Comparison of ENCODE assay signal across 11 cellular contexts in the genomic region with DNA sequence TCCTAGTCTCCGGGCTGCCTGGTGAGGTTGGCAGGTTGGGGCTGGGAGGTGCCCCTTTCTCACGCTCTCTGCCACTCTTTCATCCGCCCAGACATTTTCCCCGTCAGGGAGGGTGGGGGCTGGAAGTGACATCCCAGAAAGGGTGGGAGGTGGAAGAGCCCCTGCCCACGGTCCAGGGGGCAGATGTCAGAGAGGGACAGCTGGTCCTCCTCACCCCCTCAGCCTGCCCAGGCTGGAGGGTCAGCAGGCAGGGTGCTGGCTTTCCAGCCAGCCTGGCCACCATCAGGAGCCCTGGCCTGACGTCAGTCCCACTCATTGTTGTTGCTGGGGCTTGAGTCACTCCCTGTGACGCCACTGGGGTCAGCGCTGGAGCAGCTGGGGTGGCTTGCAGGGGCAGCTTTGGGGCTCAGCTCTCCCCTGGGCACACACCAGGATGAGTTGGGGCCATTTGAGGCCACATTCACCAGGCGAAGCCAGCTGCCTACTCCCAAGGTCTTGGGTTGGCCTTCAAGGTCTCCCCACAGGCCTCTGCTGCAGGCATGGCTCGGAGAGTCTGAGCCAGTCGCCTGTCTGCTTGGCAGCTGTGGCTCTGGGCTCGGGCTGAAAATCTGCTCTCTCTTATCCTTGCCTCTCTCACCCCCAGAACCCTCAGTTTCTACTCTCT. TPM values are rescaled to one million over a fixed set of nuclear protein-coding genes. Genes with fewer than 3 reads are reported as not detected.
DNase-seq lines count a peak whose midpoint lies in the region; ATAC-seq and TF ChIP-seq lines count a peak whose summit lies in the region.
"Had no signal": no experiment of that assay in that cellular context is flagged by ENCODE, and none has a peak within 500 bp of the region (broad histone marks: within the 10 kb centered on the region; RNA-seq: fewer than 3 reads in every experiment).

No MANE protein-coding gene starts in this region.

- WGBS in suprapubic skin: 59% methylated on average over 9 of the region's 12 CpGs

- DNase-seq in PC-3 (peak; percentile 18), colonic mucosa (no peak), suprapubic skin (ENCODE audit: low spot score in 2 of 2) (peak in 1 of 2 donors; percentile 76), neural progenitor cell (ENCODE audit: low spot score) (no peak), ACHN (no peak)
- DNase-seq: DND-41, kidney glomerular epithelial cell, T-cell had no signal

- H3K4me3 Mint-ChIP-seq in neural progenitor cell: no peak overlapping the region
- H3K4me3 Mint-ChIP-seq: T-cell had no signal

- H3K9me3 Mint-ChIP-seq in neural progenitor cell: no peaks in the 10 kb centered on the region
- H3K9me3 Mint-ChIP-seq: T-cell had no signal

- no peaks in the 10 kb centered on the region; the same call in 1 of the 2 replicates for H3K36me3 ChIP-seq in PC-3 (ENCODE audit: low read depth, low read length)
- H3K36me3 ChIP-seq in colonic mucosa: no peaks in the 10 kb centered on the region
- H3K36me3 ChIP-seq in suprapubic skin: no peaks in the 10 kb centered on the region
- no peaks in the 10 kb centered on the region for H3K36me3 ChIP-seq in neural progenitor cell

- H3K4me1 Mint-ChIP-seq in neural progenitor cell: peaks cover 10% of the 10 kb centered on the region

- H3K36me3 Mint-ChIP-seq in neural progenitor cell: no peaks in the 10 kb centered on the region
- H3K36me3 Mint-ChIP-seq: T-cell had no signal

- no peaks in the 10 kb centered on the region for H3K9me3 ChIP-seq in PC-3 (ENCODE audit: low read length)
- no peaks in the 10 kb centered on the region for H3K9me3 ChIP-seq in colonic mucosa
- no peaks in the 10 kb centered on the region for H3K9me3 ChIP-seq in suprapubic skin
- H3K9me3 ChIP-seq in neural progenitor cell (ENCODE audit: low read depth): no peaks in the 10 kb centered on the region

- peaks cover 4% of the 10 kb centered on the region for H3K27me3 Mint-ChIP-seq in neural progenitor cell (ENCODE audit: insufficient read depth, low read depth)

- intact Hi-C loops in PC-3 (cut with micrococcal nuclease) (no loop called here), colonic mucosa (cut with DNase I) (no loop called here)

- CTCF ChIA-PET in PC-3 (lab: Charles Lee): interaction anchor here (0.6 kb wide), 1 partner anchor 87 kb away, joined by 6 read pairs; no protein-coding TSS in a partner anchor

- TF ChIP-seq CTCF in PC-3 (conservative IDR thresholded peaks at IDR 0.05; ENCODE audit: low read depth, low read length) (no peak), colonic mucosa (IDR thresholded peaks at IDR 0.05) (no peak), suprapubic skin (IDR thresholded peaks at IDR 0.05) (no peak), neural progenitor cell (IDR thresholded peaks at IDR 0.05) (no peak)

- no peaks in the 10 kb centered on the region for H3K27me3 ChIP-seq in PC-3 (ENCODE audit: low read length)
- no peaks in the 10 kb centered on the region for H3K27me3 ChIP-seq in colonic mucosa
- H3K27me3 ChIP-seq in layer of hippocampus (ENCODE audit: control insufficient read depth, insufficient read depth, low read length): no peaks in the 10 kb centered on the region
- no peaks in the 10 kb centered on the region for H3K27me3 ChIP-seq in suprapubic skin
- H3K27me3 ChIP-seq in neural progenitor cell: peaks cover 18% of the 10 kb centered on the region

- no peak for TF ChIP-seq EP300 in suprapubic skin (IDR thresholded peaks at IDR 0.05)

- no peak overlapping the region for H3K9ac ChIP-seq in PC-3 (ENCODE audit: low read length)
- H3K9ac ChIP-seq in colonic mucosa (ENCODE audit: low read depth in 2 of 2, low read length in 2 of 2): no peak overlapping the region
- no peak overlapping the region for H3K9ac ChIP-seq in neural progenitor cell

- H3K27ac Mint-ChIP-seq in neural progenitor cell: no peak overlapping the region
- H3K27ac Mint-ChIP-seq: T-cell had no signal

- H3F3A ChIP-seq in PC-3 (ENCODE audit: low read length, unreplicated experiment): no peaks in the 10 kb centered on the region
- peaks cover 3% of the 10 kb centered on the region for H3F3A ChIP-seq in neural progenitor cell (ENCODE audit: low read depth)

- H3K4me1 ChIP-seq in PC-3 (ENCODE audit: insufficient read depth, low read length): 0 out of 2 replicates have a peak, but pooled peaks cover 2% of the 10 kb centered on the region
- peaks cover 6% of the 10 kb centered on the region for H3K4me1 ChIP-seq in colonic mucosa
- H3K4me1 ChIP-seq in suprapubic skin: peaks cover 25% of the 10 kb centered on the region
- peaks cover 9% of the 10 kb centered on the region for H3K4me1 ChIP-seq in neural progenitor cell

- ATAC-seq in PC-3 (no peak), GM18861 (IDR thresholded peaks at IDR 0.05; ENCODE audit: unreplicated experiment) (no peak), GM21786 (IDR thresholded peaks at IDR 0.05; ENCODE audit: unreplicated experiment) (no peak)
- ATAC-seq: T-cell had no signal

- TF ChIP-seq POLR2A in suprapubic skin (IDR thresholded peaks at IDR 0.05): no peak

- no peaks in the 10 kb centered on the region for H3K79me2 ChIP-seq in PC-3 (ENCODE audit: low read length)
- no peaks in the 10 kb centered on the region for H3K79me2 ChIP-seq in neural progenitor cell (ENCODE audit: low read depth)

- no peaks in the 10 kb centered on the region for H3K9me2 ChIP-seq in PC-3 (replicated peaks; ENCODE audit: low read length)

- no peak overlapping the region for H2AFZ ChIP-seq in PC-3 (ENCODE audit: low read length)
- no peak overlapping the region for H2AFZ ChIP-seq in neural progenitor cell (replicated peaks)

- in situ Hi-C loops in ACHN (cut with HindIII; ENCODE audit: low pct_ligation_motif_present, low pct_unique_long_range_greater_than_20kb, low sequenced_read_pairs): no loop called here

- POLR2A ChIA-PET in PC-3 (lab: Charles Lee; ENCODE audit: unreplicated experiment): interaction anchor here (0.6 kb wide), 1 partner anchor 38 kb away, joined by 5 read pairs; no protein-coding TSS in a partner anchor

- no peak overlapping the region for H3K4me2 ChIP-seq in PC-3 (ENCODE audit: low read length)
- H3K4me2 ChIP-seq in neural progenitor cell: no peak overlapping the region

- H3K4me3 ChIP-seq in PC-3 (ENCODE audit: low read length): no peak overlapping the region
- H3K4me3 ChIP-seq in colonic mucosa: no peak overlapping the region
- no peak overlapping the region for H3K4me3 ChIP-seq in suprapubic skin
- no peak overlapping the region for H3K4me3 ChIP-seq in neural progenitor cell

- H4K20me1 ChIP-seq in PC-3 (ENCODE audit: low read length) (no peaks in the 10 kb centered on the region), neural progenitor cell (ENCODE audit: low read depth) (no peaks in the 10 kb centered on the region)

- H3K27ac ChIP-seq in PC-3 (ENCODE audit: low read length) (no peak overlapping the region), colonic mucosa (peak overlapping the region; percentile 27), layer of hippocampus (ENCODE audit: low read depth, low read length) (peak overlapping the region; percentile 92), suprapubic skin (peak overlapping the region; percentile 64), neural progenitor cell (no peak overlapping the region)

- BruUV-seq in PC-3 (replicated peaks; lab: Mats Ljungman, UMichigan): no TSS peak

RNA-seq across cellular contexts. Expression of gene ATG101, which starts 5.7 kb away (rescaled TPM):
- total RNA-seq in PC-3 (2014; rRNA removed): 110 and 167 TPM in 2 replicates
- total RNA-seq in colonic mucosa: 10 to 100 TPM; 37.7 to 44.0 TPM
- total RNA-seq in suprapubic skin: 10 to 100 TPM; 39.5 to 76.1 (median 56.5) TPM
- total RNA-seq in neural progenitor cell (ENCODE audit: low replicate concordance): 19.8 and 33.7 TPM in 2 replicates

RNA-seq across cellular contexts. Expression of gene NR4A1, which starts 12.9 kb away (rescaled TPM):
- total RNA-seq in PC-3 (2014; rRNA removed) (90.7 and 110 TPM in 2 replicates), colonic mucosa (10 to 100 TPM; 51.1 to 52.0 TPM), suprapubic skin (100 to 1,000 TPM; 141 to 775 (median 422) TPM), neural progenitor cell (ENCODE audit: low replicate concordance) (8.2 and 13.0 TPM in 2 replicates)

RNA-seq across cellular contexts. Expression of gene SMIM41, which starts 15.4 kb away (rescaled TPM):
- total RNA-seq in PC-3 (2014; rRNA removed) (not detected in 2 replicates), colonic mucosa (under 1 TPM; 0.30 to 0.58 TPM), suprapubic skin (under 1 TPM in 2 of 4 donors, not detected in 2; 0.51 to 0.57 TPM), neural progenitor cell (ENCODE audit: low replicate concordance) (not detected in 2 replicates)

RNA-seq across cellular contexts. Expression of gene TAMALIN, which starts 57.4 kb away (rescaled TPM):
- 0.29 and 0.58 TPM in 2 replicates for total RNA-seq in PC-3 (2014; rRNA removed)
- 10 to 100 TPM in 1 of 2 donors, 1 to 10 TPM in 1; 5.0 to 15.2 TPM for total RNA-seq in colonic mucosa
- total RNA-seq in suprapubic skin: 10 to 100 TPM; 11.5 to 14.5 (median 12.5) TPM
- total RNA-seq in neural progenitor cell (ENCODE audit: low replicate concordance): 1.1 and 7.4 TPM in 2 replicates

Comparison
In these comparisons a context has a peak if more than half of its experiments do, and no peak if none do; other contexts are left out.
1. H3K27ac ChIP-seq: peak in colonic mucosa (single experiment), layer of hippocampus (single experiment) and suprapubic skin (single experiment); none in PC-3 (single experiment) and neural progenitor cell (single experiment).